ENCODE assay signal across 15 cellular contexts in genomic region chr18:45284174-45284573, GRCh38.
DNase-seq lines count a peak whose midpoint lies in the region; ATAC-seq and TF ChIP-seq lines count a peak whose summit lies in the region.
"Had no signal": no experiment of that assay in that cellular context is flagged by ENCODE, and none has a peak within 500 bp of the region (broad histone marks: within the 10 kb centered on the region; RNA-seq: fewer than 3 reads in every experiment).

No MANE protein-coding gene starts in this region.

- H3K27ac ChIP-seq in iPS DF 6.9 (ENCODE audit: low read length) (no peak overlapping the region), Peyer's patch (no peak overlapping the region), upper lobe of left lung (no peak overlapping the region)
- H3K27ac ChIP-seq: BLaER1 treated with 17β-estradiol and CSF1 and Interleukin-3, amounts not matched to agents 10 nM and 100 nM; RWPE1; SJCRH30 had no signal

- no peak for TF ChIP-seq CTCF in Peyer's patch (IDR thresholded peaks at IDR 0.05)
- TF ChIP-seq CTCF in upper lobe of left lung (IDR thresholded peaks at IDR 0.05) = no peak

- DNase-seq in DMS53 (lab: John Stamatoyannopoulos, UW) (peak; percentile 19), DMS53 treated with DMSO at 0.1 percent for 48 hours (lab: John Stamatoyannopoulos, UW; ENCODE audit: unreplicated experiment) (no peak), OCI-M1 (lab: John Stamatoyannopoulos, UW) (peak; percentile 24), iPS DF 6.9 (ENCODE audit: low read depth, low spot score) (peak; percentile 11), Peyer's patch (no peak), upper lobe of left lung (no peak), NCI-H2171 treated with DMSO at 0.1 percent for 48 hours (lab: John Stamatoyannopoulos, UW) (no peak)
- no peak for DNase-seq in activated naive CD4-positive, alpha-beta T cell treated with Interleukin-2 at 50 U/mL for 16 hours
- DNase-seq: 8988T, NCI-H1105 treated with DMSO at 0.1 percent for 48 hours, NCI-H187 treated with DMSO at 0.1 percent for 48 hours, NCI-H2171, SJCRH30 had no signal

- H3K9me3 ChIP-seq in iPS DF 6.9 (ENCODE audit: control insufficient read depth, insufficient read depth, low read length) (no peaks in the 10 kb centered on the region), Peyer's patch (no peaks in the 10 kb centered on the region), upper lobe of left lung (no peaks in the 10 kb centered on the region)
- H3K9me3 ChIP-seq: SJCRH30 had no signal

- H3K4me3 ChIP-seq in iPS DF 6.9 (ENCODE audit: low read length) = no peak overlapping the region
- H3K4me3 ChIP-seq in Peyer's patch = no peak overlapping the region
- no peak overlapping the region for H3K4me3 ChIP-seq in upper lobe of left lung
- H3K4me3 ChIP-seq: BLaER1 treated with 17β-estradiol and CSF1 and Interleukin-3, amounts not matched to agents 10 nM and 100 nM; SJCRH30 had no signal

- H3K27me3 ChIP-seq in iPS DF 6.9 (ENCODE audit: control insufficient read depth, insufficient read depth, low read length) (no peaks in the 10 kb centered on the region), Peyer's patch (no peaks in the 10 kb centered on the region), upper lobe of left lung (no peaks in the 10 kb centered on the region)
- H3K27me3 ChIP-seq: BLaER1 treated with 17β-estradiol and CSF1 and Interleukin-3, amounts not matched to agents 10 nM and 100 nM; SJCRH30 had no signal

- H3K36me3 ChIP-seq in iPS DF 6.9 (ENCODE audit: control insufficient read depth, insufficient read depth, low read length) (no peaks in the 10 kb centered on the region), Peyer's patch (no peaks in the 10 kb centered on the region), upper lobe of left lung (no peaks in the 10 kb centered on the region)
- H3K36me3 ChIP-seq: BLaER1 treated with 17β-estradiol and CSF1 and Interleukin-3, amounts not matched to agents 10 nM and 100 nM; SJCRH30 had no signal

- no peaks in the 10 kb centered on the region for H3K4me1 ChIP-seq in iPS DF 6.9 (ENCODE audit: control insufficient read depth, insufficient read depth, low read length)
- H3K4me1 ChIP-seq in Peyer's patch = no peaks in the 10 kb centered on the region
- no peaks in the 10 kb centered on the region for H3K4me1 ChIP-seq in upper lobe of left lung
- H3K4me1 ChIP-seq: BLaER1 treated with 17β-estradiol and CSF1 and Interleukin-3, amounts not matched to agents 10 nM and 100 nM; SJCRH30 had no signal

- no peak for ATAC-seq in upper lobe of left lung (ENCODE audit: low FRiP score in 2 of 2)

- no peak for TF ChIP-seq POLR2A in Peyer's patch (IDR thresholded peaks at IDR 0.05)
- TF ChIP-seq POLR2A in upper lobe of left lung (IDR thresholded peaks at IDR 0.05) = no peak

- whole genome bisulfite sequencing in iPS DF 6.9 (ENCODE audit: insufficient coverage, insufficient read length) = no CpG with 5 or more reads among the region's 2 CpGs
- WGBS in upper lobe of left lung, 2 donors = 79 to 88% methylated on average over 2 of the region's 2 CpGs

- no peak for TF ChIP-seq EP300 in upper lobe of left lung (IDR thresholded peaks at IDR 0.05)

Comparison
In these comparisons a context has a peak if more than half of its experiments do, and no peak if none do; other contexts are left out.
1. DNase-seq: peak in DMS53 (single experiment), OCI-M1 (single experiment) and iPS DF 6.9 (single experiment); none in DMS53 treated with DMSO at 0.1 percent for 48 hours (single experiment), Peyer's patch (0 of 3), upper lobe of left lung (0 of 2), NCI-H2171 treated with DMSO at 0.1 percent for 48 hours (single experiment) and activated naive CD4-positive, alpha-beta T cell treated with Interleukin-2 at 50 U/mL for 16 hours (single experiment).